In genomic region chr14:77043177-77043983, GRCh38 we compare ENCODE assay signal across 8 cellular contexts. TPM values are rescaled to one million over a fixed set of nuclear protein-coding genes. Genes with fewer than 3 reads are reported as not detected.
DNase-seq lines count a peak whose midpoint lies in the region; ATAC-seq and TF ChIP-seq lines count a peak whose summit lies in the region.

No MANE protein-coding gene starts in this region.

- ATAC-seq in GM18868 (IDR thresholded peaks at IDR 0.05; ENCODE audit: unreplicated experiment) (peak; percentile 37), PC-3 (no peak), HG02885 (IDR thresholded peaks at IDR 0.05; ENCODE audit: poor library complexity, unreplicated experiment) (no peak)

- peaks cover 85% of the 10 kb centered on the region for H3K4me1 ChIP-seq in PC-3 (ENCODE audit: insufficient read depth, low read length)
- peaks cover 63% of the 10 kb centered on the region for H3K4me1 ChIP-seq in smooth muscle cell (ENCODE audit: low read depth)

- H3K36me3 ChIP-seq in PC-3 (ENCODE audit: low read depth, low read length) (no peaks in the 10 kb centered on the region), smooth muscle cell (ENCODE audit: low read depth) (no peaks in the 10 kb centered on the region)

- peak overlapping the region; percentile 81 for H3K4me2 ChIP-seq in PC-3 (ENCODE audit: low read length)
- peak overlapping the region; percentile 81 for H3K4me2 ChIP-seq in smooth muscle cell

- intact Hi-C loops in PC-3 (cut with micrococcal nuclease): loop anchor here (2.0 kb wide), 1 partner anchor 25 kb away; no protein-coding TSS in a partner anchor

- DNase-seq in PC-3 (peak; percentile 93), hypothalamus (lab: John Stamatoyannopoulos, UW) (peak in 30 of 51 donors; percentile 18 to 93 (median 45)), smooth muscle cell (lab: John Stamatoyannopoulos, UW; ENCODE audit: unreplicated experiment) (no peak), T1000 (lab: John Stamatoyannopoulos, UW) (no peak), DMS114 treated with DMSO at 0.1 percent for 48 hours (lab: John Stamatoyannopoulos, UW; ENCODE audit: unreplicated experiment) (no peak)

- peaks cover 34% of the 10 kb centered on the region for H3F3A ChIP-seq in PC-3 (ENCODE audit: low read length, unreplicated experiment)
- H3F3A ChIP-seq in smooth muscle cell (ENCODE audit: low read depth): peaks cover 40% of the 10 kb centered on the region

- H3K9me2 ChIP-seq in PC-3 (replicated peaks; ENCODE audit: low read length): no peaks in the 10 kb centered on the region

- H3K79me2 ChIP-seq in PC-3 (ENCODE audit: low read length) (peaks cover 13% of the 10 kb centered on the region), smooth muscle cell (ENCODE audit: low read depth) (no peaks in the 10 kb centered on the region)

- TF ChIP-seq CTCF in PC-3 (conservative IDR thresholded peaks at IDR 0.05; ENCODE audit: low read depth, low read length): no peak
- TF ChIP-seq CTCF in smooth muscle cell (IDR thresholded peaks at IDR 0.05; ENCODE audit: borderline replicate concordance, insufficient read depth, poor library complexity, severe bottlenecking): no peak

- no peak overlapping the region for H2AFZ ChIP-seq in PC-3 (ENCODE audit: low read length)
- no peak overlapping the region for H2AFZ ChIP-seq in smooth muscle cell (ENCODE audit: low read depth)

- H3K27ac ChIP-seq in PC-3 (ENCODE audit: low read length) (peak overlapping the region; percentile 94), angular gyrus (ENCODE audit: low read depth, low read length) (peak overlapping the region; percentile 96), smooth muscle cell (ENCODE audit: low read depth) (peak overlapping the region; percentile 99)

- no peaks in the 10 kb centered on the region for H3K9me3 ChIP-seq in PC-3 (ENCODE audit: low read length)
- no peaks in the 10 kb centered on the region for H3K9me3 ChIP-seq in smooth muscle cell (replicated peaks; ENCODE audit: low read depth)

- POLR2A ChIA-PET in PC-3 (lab: Charles Lee; ENCODE audit: unreplicated experiment): interaction anchor here (0.6 kb wide), 2 partner anchors 14 to 124 kb away, joined by 5 to 9 read pairs; no protein-coding TSS in a partner anchor

- no peaks in the 10 kb centered on the region for H3K27me3 ChIP-seq in PC-3 (ENCODE audit: low read length)
- H3K27me3 ChIP-seq in smooth muscle cell (ENCODE audit: low read depth): no peaks in the 10 kb centered on the region

- peak overlapping the region; percentile 85 for H3K9ac ChIP-seq in PC-3 (ENCODE audit: low read length)
- H3K9ac ChIP-seq in smooth muscle cell (ENCODE audit: low read depth): peak overlapping the region; percentile 87

- no TSS peak for BruUV-seq in PC-3 (replicated peaks; lab: Mats Ljungman, UMichigan)

- 30% methylated on average over 10 of the region's 10 CpGs for WGBS in smooth muscle cell (ENCODE audit: low lambda C conversion rate)

- CTCF ChIA-PET in PC-3 (lab: Charles Lee): no interaction called here

- H3K4me3 ChIP-seq in PC-3 (ENCODE audit: low read length) (no peak overlapping the region), smooth muscle cell (no peak overlapping the region)

- no peaks in the 10 kb centered on the region for H4K20me1 ChIP-seq in PC-3 (ENCODE audit: low read length)
- H4K20me1 ChIP-seq in smooth muscle cell (ENCODE audit: low read depth): no peaks in the 10 kb centered on the region

RNA-seq across cellular contexts. Expression of gene IRF2BPL, which starts 14.9 kb away (rescaled TPM):
- total RNA-seq in PC-3 (2014; rRNA removed) (113 and 146 TPM in 2 replicates), smooth muscle cell (33.2 and 33.9 TPM in 2 replicates)
- 58.0 and 66.3 TPM in 2 replicates for polyA plus RNA-seq in smooth muscle cell

RNA-seq across cellular contexts. Expression of gene CIPC, which starts 54.7 kb away (rescaled TPM):
- total RNA-seq in PC-3 (2014; rRNA removed) (26.0 and 26.6 TPM in 2 replicates), smooth muscle cell (14.3 and 15.1 TPM in 2 replicates)
- polyA plus RNA-seq in smooth muscle cell: 3.6 and 5.6 TPM in 2 replicates

Comparison
In these comparisons a context has a peak if more than half of its experiments do, and no peak if none do; other contexts are left out.
1. DNase-seq: peak in PC-3 (single experiment) and hypothalamus (30 of 51); none in smooth muscle cell (single experiment), T1000 (single experiment) and DMS114 treated with DMSO at 0.1 percent for 48 hours (single experiment).
2. Peak in every context shown above with its lines, with median percentiles within 50 percentile points of each other: H3K27ac ChIP-seq.